In the genomic region with DNA sequence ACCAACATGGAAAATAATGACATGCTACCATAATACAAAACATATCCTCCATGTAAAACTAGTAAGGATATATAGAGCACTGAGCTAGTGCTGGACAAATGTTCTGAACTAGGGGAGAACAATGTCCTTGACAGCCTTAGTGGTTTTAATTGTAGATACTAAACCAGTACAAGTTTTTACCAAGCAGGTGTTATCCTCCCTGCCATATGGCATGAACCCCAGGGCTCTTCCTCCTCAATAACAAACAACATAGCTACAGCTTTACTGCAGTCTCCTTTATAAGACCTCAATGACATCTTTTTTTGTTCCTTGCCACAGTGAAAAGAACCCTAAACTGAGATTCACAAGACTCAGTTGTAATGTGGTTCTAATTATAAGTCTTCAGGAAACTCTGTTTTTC, we compare ENCODE assay signal across 27 cellular contexts.
"Had no signal": no experiment of that assay in that cellular context is flagged by ENCODE, and none has a peak within 500 bp of the region (broad histone marks: within the 10 kb centered on the region; RNA-seq: fewer than 3 reads in every experiment).

No MANE protein-coding gene starts in this region.

- H3K27ac Mint-ChIP-seq: activated CD4-positive, alpha-beta memory T cell treated with anti-CD3 and anti-CD28 coated beads, Interleukin-2, amount 10 ng/mL, durations not matched to agents 7 days and 5 days; activated CD4-positive, alpha-beta T cell treated with anti-CD3 and anti-CD28 coated beads, Interleukin-2, amount 10 ng/mL, durations not matched to agents 7 days and 5 days; activated T-cell treated with anti-CD3 and anti-CD28 coated beads, Interleukin-2, amount 50 U/mL, for 24 hours; dendritic cell treated with granulocyte-macrophage colony-stimulating factor and Interleukin-4, amounts not matched to agents 40 ng/mL and 50 ng/mL, for 4 days; nephron progenitor cell; T-helper 1 cell treated with Interleukin-12 subunit alpha and Interleukin-12 subunit beta and Interleukin-4 antibody, amounts not matched to agents 30 μg/mL and 1 μg/mL, for 36 hours had no signal

- H3K4me1 ChIP-seq: esophagus muscularis mucosa, left ventricle myocardium inferior, right atrium auricular region, suprapubic skin, tibial artery had no signal

- H3K4me3 ChIP-seq: esophagus muscularis mucosa, left ventricle myocardium inferior, lung, mucosa of descending colon, ovary, right atrium auricular region, suprapubic skin, tibial artery had no signal

- H3K27ac ChIP-seq: brain microvascular endothelial cell, esophagus muscularis mucosa, left ventricle myocardium inferior, ovary, right atrium auricular region, suprapubic skin, tibial artery had no signal

- FAIRE-seq: astrocyte, TTC549 had no signal

- H3K36me3 ChIP-seq: brain microvascular endothelial cell, left ventricle myocardium inferior, ovary had no signal

- DNase-seq: activated CD4-positive, alpha-beta memory T cell treated with anti-CD3 and anti-CD28 coated beads, Interleukin-2, amount 10 ng/mL, durations not matched to agents 7 days and 5 days; activated CD4-positive, alpha-beta T cell treated with anti-CD3 and anti-CD28 coated beads for 1 hour; activated CD4-positive, alpha-beta T cell treated with anti-CD3 and anti-CD28 coated beads, Interleukin-2, amount 10 ng/mL, durations not matched to agents 7 days and 5 days; activated CD8-positive, alpha-beta memory T cell treated with anti-CD3 and anti-CD28 coated beads, Interleukin-2, amount 50 U/mL, for 48 hours; activated gamma-delta T cell treated with Interleukin-2 at 50 U/mL for 16 hours; activated naive CD4-positive, alpha-beta T cell treated with anti-CD3 and anti-CD28 coated beads, Interleukin-2, amount 50 U/mL, for 16 hours; activated T-cell treated with anti-CD3 and anti-CD28 coated beads, Interleukin-2, amount 50 U/mL, for 24 hours; amniotic stem cell; brain microvascular endothelial cell; foreskin melanocyte; left ventricle myocardium inferior; mucosa of descending colon; nephron progenitor cell; ovary; stimulated activated CD4-positive, alpha-beta T cell treated with anti-CD3 and anti-CD28 coated beads, Interleukin-15, amount 100 ng/mL, for 24 hours; stimulated activated CD4-positive, alpha-beta T cell treated with anti-CD3 and anti-CD28 coated beads, Interleukin-2, amount 100 ng/mL, for 24 hours; stimulated activated naive CD4-positive, alpha-beta T cell; T-helper 9 cell; tibial artery had no signal

- ATAC-seq: mucosa of descending colon had no signal

- H3K27me3 ChIP-seq: brain microvascular endothelial cell, esophagus muscularis mucosa, ovary, right atrium auricular region, suprapubic skin, tibial artery had no signal

- H3K27me3 Mint-ChIP-seq: activated CD4-positive, alpha-beta memory T cell treated with anti-CD3 and anti-CD28 coated beads, Interleukin-2, amount 10 ng/mL, durations not matched to agents 7 days and 5 days; activated CD4-positive, alpha-beta T cell treated with anti-CD3 and anti-CD28 coated beads, Interleukin-2, amount 10 ng/mL, durations not matched to agents 7 days and 5 days; activated T-cell treated with anti-CD3 and anti-CD28 coated beads, Interleukin-2, amount 50 U/mL, for 24 hours; dendritic cell treated with granulocyte-macrophage colony-stimulating factor and Interleukin-4, amounts not matched to agents 40 ng/mL and 50 ng/mL, for 4 days had no signal

- H3K4me3 Mint-ChIP-seq: activated CD4-positive, alpha-beta memory T cell treated with anti-CD3 and anti-CD28 coated beads, Interleukin-2, amount 10 ng/mL, durations not matched to agents 7 days and 5 days; activated CD4-positive, alpha-beta T cell treated with anti-CD3 and anti-CD28 coated beads, Interleukin-2, amount 10 ng/mL, durations not matched to agents 7 days and 5 days; activated T-cell treated with anti-CD3 and anti-CD28 coated beads, Interleukin-2, amount 50 U/mL, for 24 hours; dendritic cell treated with granulocyte-macrophage colony-stimulating factor and Interleukin-4, amounts not matched to agents 40 ng/mL and 50 ng/mL, for 4 days; nephron progenitor cell; T-helper 1 cell treated with Interleukin-12 subunit alpha and Interleukin-12 subunit beta and Interleukin-4 antibody, amounts not matched to agents 30 μg/mL and 1 μg/mL, for 36 hours had no signal

- H3K4me1 Mint-ChIP-seq: activated CD4-positive, alpha-beta memory T cell treated with anti-CD3 and anti-CD28 coated beads, Interleukin-2, amount 10 ng/mL, durations not matched to agents 7 days and 5 days; activated CD4-positive, alpha-beta T cell treated with anti-CD3 and anti-CD28 coated beads, Interleukin-2, amount 10 ng/mL, durations not matched to agents 7 days and 5 days; nephron progenitor cell had no signal

- H3K9me3 Mint-ChIP-seq: activated CD4-positive, alpha-beta memory T cell treated with anti-CD3 and anti-CD28 coated beads, Interleukin-2, amount 10 ng/mL, durations not matched to agents 7 days and 5 days; activated CD4-positive, alpha-beta T cell treated with anti-CD3 and anti-CD28 coated beads, Interleukin-2, amount 10 ng/mL, durations not matched to agents 7 days and 5 days; activated T-cell treated with anti-CD3 and anti-CD28 coated beads, Interleukin-2, amount 50 U/mL, for 24 hours; dendritic cell treated with granulocyte-macrophage colony-stimulating factor and Interleukin-4, amounts not matched to agents 40 ng/mL and 50 ng/mL, for 4 days had no signal

- H3K9me3 ChIP-seq: esophagus muscularis mucosa, mucosa of descending colon, ovary, right atrium auricular region, suprapubic skin, tibial artery had no signal
